18 cellular contexts compared by ENCODE assay signal in the genomic region with DNA sequence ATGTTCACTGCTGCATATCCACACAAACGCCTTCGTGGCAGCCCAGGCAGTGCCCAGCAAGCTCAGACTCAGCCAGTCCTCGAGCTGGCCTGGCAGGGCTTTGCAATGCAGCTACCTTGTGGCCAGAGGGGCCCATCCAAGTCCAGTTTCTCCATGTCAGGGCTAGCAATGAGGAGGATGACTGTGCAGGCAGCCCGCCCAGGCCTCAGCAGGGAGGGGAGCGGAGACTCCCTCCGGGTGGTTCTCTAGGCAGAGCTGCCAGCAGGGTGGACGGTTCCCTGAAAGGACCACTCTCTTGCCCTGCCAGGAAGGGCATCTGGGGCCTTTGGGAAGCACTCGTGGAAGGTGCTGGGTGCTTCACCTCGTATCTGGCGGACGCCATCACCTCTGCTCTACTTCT. TPM values are rescaled to one million over a fixed set of nuclear protein-coding genes. Genes with fewer than 3 reads are reported as not detected.
DNase-seq lines count a peak whose midpoint lies in the region; ATAC-seq and TF ChIP-seq lines count a peak whose summit lies in the region.
"Had no signal": no experiment of that assay in that cellular context is flagged by ENCODE, and none has a peak within 500 bp of the region (broad histone marks: within the 10 kb centered on the region; RNA-seq: fewer than 3 reads in every experiment).

No MANE protein-coding gene starts in this region.

- H3K36me3 ChIP-seq in breast epithelium = no peaks in the 10 kb centered on the region
- no peaks in the 10 kb centered on the region for H3K36me3 ChIP-seq in aorta (ENCODE audit: control insufficient read depth in 1 of 2, insufficient read depth in 2 of 2, low read length in 1 of 2)
- H3K36me3 ChIP-seq: adrenal gland had no signal

- H3K4me1 ChIP-seq in breast epithelium = no peaks in the 10 kb centered on the region
- no peaks in the 10 kb centered on the region for H3K4me1 ChIP-seq in aorta (ENCODE audit: control insufficient read depth in 1 of 2, insufficient read depth in 2 of 2, low read length in 2 of 2)
- H3K4me1 ChIP-seq: adrenal gland had no signal

- no peaks in the 10 kb centered on the region for H3K27me3 Mint-ChIP-seq in activated naive CD4-positive, alpha-beta T cell treated with anti-CD3 and anti-CD28 coated beads, Interleukin-2, amount 50 U/mL, for 24 hours
- H3K27me3 Mint-ChIP-seq in activated naive CD4-positive, alpha-beta T cell treated with anti-CD3 and anti-CD28 coated beads, Interleukin-2, amount 10 ng/mL, durations not matched to agents 7 days and 5 days = peaks cover 16% of the 10 kb centered on the region
- peaks cover 7% of the 10 kb centered on the region for H3K27me3 Mint-ChIP-seq in mesothelial cell of epicardium (ENCODE audit: low read depth)
- H3K27me3 Mint-ChIP-seq: activated CD4-positive, alpha-beta T cell treated with anti-CD3 and anti-CD28 coated beads for 36 hours; T-cell had no signal

- H3K27ac Mint-ChIP-seq in activated naive CD4-positive, alpha-beta T cell treated with anti-CD3 and anti-CD28 coated beads, Interleukin-2, amount 50 U/mL, for 24 hours = peak overlapping the region; percentile 17
- H3K27ac Mint-ChIP-seq in activated naive CD4-positive, alpha-beta T cell treated with anti-CD3 and anti-CD28 coated beads, Interleukin-2, amount 10 ng/mL, durations not matched to agents 7 days and 5 days = no peak overlapping the region
- no peak overlapping the region for H3K27ac Mint-ChIP-seq in stimulated activated effector memory CD8-positive, alpha-beta T cell treated with anti-CD3 and anti-CD28 coated beads, Interleukin-12 subunit alpha, Interleukin-12 subunit beta, amount 100 ng/mL, for 72 hours
- no peak overlapping the region for H3K27ac Mint-ChIP-seq in mesothelial cell of epicardium
- H3K27ac Mint-ChIP-seq: activated CD4-positive, alpha-beta T cell treated with anti-CD3 and anti-CD28 coated beads for 36 hours had no signal

- H3K4me1 Mint-ChIP-seq in activated naive CD4-positive, alpha-beta T cell treated with anti-CD3 and anti-CD28 coated beads, Interleukin-2, amount 50 U/mL, for 24 hours = peaks cover 70% of the 10 kb centered on the region
- peaks cover 55% of the 10 kb centered on the region for H3K4me1 Mint-ChIP-seq in activated naive CD4-positive, alpha-beta T cell treated with anti-CD3 and anti-CD28 coated beads, Interleukin-2, amount 10 ng/mL, durations not matched to agents 7 days and 5 days
- peaks cover 60% of the 10 kb centered on the region for H3K4me1 Mint-ChIP-seq in stimulated activated effector memory CD8-positive, alpha-beta T cell treated with anti-CD3 and anti-CD28 coated beads, Interleukin-12 subunit alpha, Interleukin-12 subunit beta, amount 100 ng/mL, for 72 hours
- H3K4me1 Mint-ChIP-seq in mesothelial cell of epicardium = peaks cover 9% of the 10 kb centered on the region

- H3K9me3 ChIP-seq in breast epithelium = no peaks in the 10 kb centered on the region
- H3K9me3 ChIP-seq in aorta (ENCODE audit: control insufficient read depth, low read length) = no peaks in the 10 kb centered on the region
- H3K9me3 ChIP-seq: adrenal gland had no signal

- peaks cover 13% of the 10 kb centered on the region for H3K36me3 Mint-ChIP-seq in activated naive CD4-positive, alpha-beta T cell treated with anti-CD3 and anti-CD28 coated beads, Interleukin-2, amount 50 U/mL, for 24 hours
- peaks cover 22% of the 10 kb centered on the region for H3K36me3 Mint-ChIP-seq in activated naive CD4-positive, alpha-beta T cell treated with anti-CD3 and anti-CD28 coated beads, Interleukin-2, amount 10 ng/mL, durations not matched to agents 7 days and 5 days
- no peaks in the 10 kb centered on the region for H3K36me3 Mint-ChIP-seq in stimulated activated effector memory CD8-positive, alpha-beta T cell treated with anti-CD3 and anti-CD28 coated beads, Interleukin-12 subunit alpha, Interleukin-12 subunit beta, amount 100 ng/mL, for 72 hours
- H3K36me3 Mint-ChIP-seq in mesothelial cell of epicardium = no peaks in the 10 kb centered on the region

- H3K4me3 Mint-ChIP-seq in activated naive CD4-positive, alpha-beta T cell treated with anti-CD3 and anti-CD28 coated beads, Interleukin-2, amount 50 U/mL, for 24 hours = no peak overlapping the region
- no peak overlapping the region for H3K4me3 Mint-ChIP-seq in activated naive CD4-positive, alpha-beta T cell treated with anti-CD3 and anti-CD28 coated beads, Interleukin-2, amount 10 ng/mL, durations not matched to agents 7 days and 5 days
- H3K4me3 Mint-ChIP-seq in stimulated activated effector memory CD8-positive, alpha-beta T cell treated with anti-CD3 and anti-CD28 coated beads, Interleukin-12 subunit alpha, Interleukin-12 subunit beta, amount 100 ng/mL, for 72 hours = no peak overlapping the region
- H3K4me3 Mint-ChIP-seq in mesothelial cell of epicardium = no peak overlapping the region
- H3K4me3 Mint-ChIP-seq: activated CD4-positive, alpha-beta T cell treated with anti-CD3 and anti-CD28 coated beads for 36 hours; activated T-cell treated with anti-CD3 and anti-CD28 coated beads, Interleukin-2, amount 50 U/mL, for 4 hours; nephron; T-cell had no signal

- WGBS in aorta, 2 donors = 74 to 86% methylated on average over 11 of the region's 11 CpGs

- no peak for TF ChIP-seq CTCF in breast epithelium (IDR thresholded peaks at IDR 0.05)
- TF ChIP-seq CTCF in mesothelial cell of epicardium (IDR thresholded peaks at IDR 0.05; ENCODE audit: unreplicated experiment) = no peak

- CTCF ChIA-PET in activated naive CD4-positive, alpha-beta T cell treated with anti-CD3 and anti-CD28 coated beads, Interleukin-2, amount 10 ng/mL, durations not matched to agents 7 days and 5 days (lab: Charles Lee) = no interaction called here

- H3K27me3 ChIP-seq in breast epithelium (no peaks in the 10 kb centered on the region), aorta (ENCODE audit: control insufficient read depth in 1 of 2, insufficient read depth in 2 of 2, low read length in 1 of 2) (no peaks in the 10 kb centered on the region)
- H3K27me3 ChIP-seq: adrenal gland had no signal

- intact Hi-C loops in breast epithelium (cut with DNase I; ENCODE audit: low total_unique reads) = no loop called here
- intact Hi-C loops in aorta (cut with DNase I) = no loop called here

- no peak for DNase-seq in activated naive CD4-positive, alpha-beta T cell treated with anti-CD3 and anti-CD28 coated beads, Interleukin-2, amount 10 ng/mL, durations not matched to agents 7 days and 5 days
- DNase-seq in breast epithelium (ENCODE audit: low spot score in 2 of 2) (peak in 1 of 2 donors; percentile 69), kidney tubule cell (ENCODE audit: low spot score) (peak; percentile 49), aorta (peak; percentile 58 to 88), NCI-H2081 (lab: John Stamatoyannopoulos, UW) (no peak), mesothelial cell of epicardium (ENCODE audit: low spot score in 2 of 2, unreplicated experiment in 2 of 2) (no peak)
- DNase-seq in stimulated activated effector memory CD8-positive, alpha-beta T cell treated with anti-CD3 and anti-CD28 coated beads, Interleukin-12 subunit alpha, Interleukin-12 subunit beta, amount 100 ng/mL, for 72 hours (ENCODE audit: low spot score in 2 of 2) = no peak
- DNase-seq: activated CD4-positive, alpha-beta T cell treated with anti-CD3 and anti-CD28 coated beads for 36 hours; activated T-cell treated with anti-CD3 and anti-CD28 coated beads, Interleukin-2, amount 50 U/mL, for 4 hours; DMS153; kidney glomerular epithelial cell; NCI-H146; NCI-H524; T-cell had no signal

- H3K4me3 ChIP-seq in breast epithelium = no peak overlapping the region
- H3K4me3 ChIP-seq in aorta (ENCODE audit: low read length in 2 of 2) = no peak overlapping the region
- H3K4me3 ChIP-seq: adrenal gland had no signal

- ATAC-seq in aorta (ENCODE audit: low FRiP score) = no peak
- no peak for ATAC-seq in stimulated activated effector memory CD8-positive, alpha-beta T cell treated with anti-CD3 and anti-CD28 coated beads, Interleukin-12 subunit alpha, Interleukin-12 subunit beta, amount 100 ng/mL, for 72 hours
- ATAC-seq: activated CD4-positive, alpha-beta T cell treated with anti-CD3 and anti-CD28 coated beads for 36 hours; activated T-cell treated with anti-CD3 and anti-CD28 coated beads, Interleukin-2, amount 50 U/mL, for 4 hours; Panc1; T-cell had no signal

- H3K27ac ChIP-seq in breast epithelium (peak overlapping the region; percentile 35 to 62), aorta (ENCODE audit: low read depth in 1 of 2, low read length in 2 of 2) (no peak overlapping the region)
- H3K27ac ChIP-seq: adrenal gland had no signal

- no peak for TF ChIP-seq POLR2A in breast epithelium (IDR thresholded peaks at IDR 0.05)

- H3K9me3 Mint-ChIP-seq in activated naive CD4-positive, alpha-beta T cell treated with anti-CD3 and anti-CD28 coated beads, Interleukin-2, amount 50 U/mL, for 24 hours = no peaks in the 10 kb centered on the region
- H3K9me3 Mint-ChIP-seq in activated naive CD4-positive, alpha-beta T cell treated with anti-CD3 and anti-CD28 coated beads, Interleukin-2, amount 10 ng/mL, durations not matched to agents 7 days and 5 days = no peaks in the 10 kb centered on the region
- no peaks in the 10 kb centered on the region for H3K9me3 Mint-ChIP-seq in stimulated activated effector memory CD8-positive, alpha-beta T cell treated with anti-CD3 and anti-CD28 coated beads, Interleukin-12 subunit alpha, Interleukin-12 subunit beta, amount 100 ng/mL, for 72 hours
- H3K9me3 Mint-ChIP-seq in mesothelial cell of epicardium = no peaks in the 10 kb centered on the region
- H3K9me3 Mint-ChIP-seq: activated T-cell treated with anti-CD3 and anti-CD28 coated beads, Interleukin-2, amount 50 U/mL, for 4 hours; nephron; T-cell had no signal

RNA-seq across cellular contexts. Expression of gene RUNX1, which starts 56.4 kb away (rescaled TPM):
- 100 to 1,000 TPM in 2 of 3 donors, 10 to 100 TPM in 1; 24.8 to 165 (median 127) TPM for total RNA-seq in breast epithelium
- total RNA-seq in aorta = 100 to 1,000 TPM in 1 of 2 donors, 10 to 100 TPM in 1; 58.2 to 128 TPM
- polyA plus RNA-seq in aorta = 1 to 10 TPM; 2.9 to 5.0 TPM
- 38.3 to 41.2 TPM (median 38.5 TPM) in 3 replicates for total RNA-seq in mesothelial cell of epicardium

Comparison
In these comparisons a context has a peak if more than half of its experiments do, and no peak if none do; other contexts are left out.
1. DNase-seq: peak in kidney tubule cell (single experiment) and aorta (2 of 2); none in activated naive CD4-positive, alpha-beta T cell treated with anti-CD3 and anti-CD28 coated beads, Interleukin-2, amount 10 ng/mL, durations not matched to agents 7 days and 5 days (single experiment), NCI-H2081 (0 of 2), stimulated activated effector memory CD8-positive, alpha-beta T cell treated with anti-CD3 and anti-CD28 coated beads, Interleukin-12 subunit alpha, Interleukin-12 subunit beta, amount 100 ng/mL, for 72 hours (0 of 2) and mesothelial cell of epicardium (0 of 2).
2. H3K27ac ChIP-seq: peak in breast epithelium (2 of 2); none in aorta (0 of 2).